In genomic region chrX:71301195-71301924, GRCh38 we compare ENCODE assay signal across 8 cellular contexts. TPM values are rescaled to one million over a fixed set of nuclear protein-coding genes. Genes with fewer than 3 reads are reported as not detected.
DNase-seq lines count a peak whose midpoint lies in the region; ATAC-seq and TF ChIP-seq lines count a peak whose summit lies in the region.
"Had no signal": no experiment of that assay in that cellular context is flagged by ENCODE, and none has a peak within 500 bp of the region (broad histone marks: within the 10 kb centered on the region; RNA-seq: fewer than 3 reads in every experiment).

ITGB1BP2 (plus strand) TSS chrX:71301750; CDS start chrX:71301807, 57 bp downstream.

- H3K27me3 Mint-ChIP-seq in GM23338 (ENCODE audit: insufficient read depth, low read depth, poor library complexity): peaks cover 4% of the 10 kb centered on the region

- no peaks in the 10 kb centered on the region for H3K4me1 ChIP-seq in GM23338 (ENCODE audit: insufficient read depth)
- no peaks in the 10 kb centered on the region for H3K4me1 ChIP-seq in breast epithelium

- no peak within 1 kb of the TSS for H2AFZ ChIP-seq in GM23338

- H4K20me1 ChIP-seq in GM23338 (replicated peaks; ENCODE audit: insufficient read depth): peaks cover 8% of the 10 kb centered on the region; the same call in 1 of the 2 replicates

- H3F3A ChIP-seq in GM23338 (replicated peaks; ENCODE audit: low read depth): peaks cover 8% of the 10 kb centered on the region; the same call in 1 of the 2 replicates

- H3K4me2 ChIP-seq in GM23338: no peak within 1 kb of the TSS

- no peaks in the 10 kb centered on the region for H3K27me3 ChIP-seq in GM23338 (ENCODE audit: insufficient read depth)
- peaks cover 0 to 31% of the 10 kb centered on the region in 2 donors for H3K27me3 ChIP-seq in breast epithelium
- H3K27me3 ChIP-seq: brain microvascular endothelial cell had no signal

- no peaks in the 10 kb centered on the region for H3K9me2 ChIP-seq in GM23338 (ENCODE audit: insufficient read depth)

- DNase-seq in GM23338 (ENCODE audit: low spot score) (peak; percentile 34), RPMI7951 (ENCODE audit: low read depth) (peak; percentile 76), fibroblast of the aortic adventitia (ENCODE audit: low read depth) (peak; percentile 67), sciatic nerve (ENCODE audit: low spot score) (no peak), breast epithelium (ENCODE audit: low spot score in 2 of 2) (no peak), SIG-M5 (lab: John Stamatoyannopoulos, UW) (no peak)
- no peak for DNase-seq in central memory CD4-positive, alpha-beta T cell
- DNase-seq: brain microvascular endothelial cell had no signal

- peaks cover 14% of the 10 kb centered on the region; the same call in 2 of the 3 replicates for H3K4me1 Mint-ChIP-seq in GM23338

- H3K79me2 ChIP-seq in GM23338 (replicated peaks; ENCODE audit: insufficient read depth): no peaks in the 10 kb centered on the region

- H3K9me3 Mint-ChIP-seq in GM23338: no peaks in the 10 kb centered on the region

- TF ChIP-seq POLR2A in breast epithelium (IDR thresholded peaks at IDR 0.05): no peak

- H3K4me3 Mint-ChIP-seq in GM23338: no peak within 1 kb of the TSS

- TF ChIP-seq CTCF in GM23338 (conservative IDR thresholded peaks at IDR 0.05; ENCODE audit: low read depth in 2 of 2) (no peak), fibroblast of the aortic adventitia (IDR thresholded peaks at IDR 0.05; ENCODE audit: insufficient read depth, low read length) (no peak), breast epithelium (IDR thresholded peaks at IDR 0.05) (no peak)

- H3K4me3 ChIP-seq in GM23338 (no peak within 1 kb of the TSS), fibroblast of the aortic adventitia (ENCODE audit: low read depth, low read length) (no peak within 1 kb of the TSS), breast epithelium (no peak within 1 kb of the TSS)

- H3K27ac Mint-ChIP-seq in GM23338: peak within 1 kb of the TSS; percentile 84

- H3K27ac ChIP-seq in GM23338 (ENCODE audit: low read depth) (peak within 1 kb of the TSS; percentile 55; the same call in 1 of the 2 replicates), breast epithelium (peak within 1 kb of the TSS in 1 of 2 donors; percentile 23)
- H3K27ac ChIP-seq: brain microvascular endothelial cell had no signal

- ATAC-seq in GM23338 (peak; percentile 58), sciatic nerve (peak; percentile 63)

- H3K36me3 Mint-ChIP-seq in GM23338 (ENCODE audit: low read depth): peaks cover 79% of the 10 kb centered on the region

- no peaks in the 10 kb centered on the region for H3K9me3 ChIP-seq in breast epithelium

- H3K36me3 ChIP-seq in GM23338 (ENCODE audit: insufficient read depth) (peaks cover 23% of the 10 kb centered on the region), breast epithelium (peaks cover 1% of the 10 kb centered on the region)

- intact Hi-C loops in sciatic nerve (cut with DNase I) (no loop called here), breast epithelium (cut with DNase I; ENCODE audit: low total_unique reads) (no loop called here)

TF ChIP-seq in GM23338, 12 proteins besides CTCF, POLR2A, EP300 and RAD21:
- TF ChIP-seq CREB1 (CRISPR knock-in tag; IDR thresholded peaks at IDR 0.05; ENCODE audit: low read depth) (no peak), NANOG (IDR thresholded peaks at IDR 0.05; ENCODE audit: borderline replicate concordance) (no peak), POLR2AphosphoS5 (IDR thresholded peaks at IDR 0.05; ENCODE audit: low read depth) (peak; percentile 63; the same call in 1 of the 2 replicates), JUNB (IDR thresholded peaks at IDR 0.05; ENCODE audit: unreplicated experiment) (no peak)

RNA-seq across cellular contexts. Expression of gene ITGB1BP2, which starts in this region (rescaled TPM):
- 3.2 and 10.9 TPM in 2 replicates for total RNA-seq in GM23338 (2014; rRNA removed; shearing (Covaris generic))
- polyA plus RNA-seq in GM23338 (2016; fragmentation: Nextera tagmentation; extraction: Ambion mirVana): 0.89 and 2.0 TPM in 2 replicates
- total RNA-seq in RPMI7951 (2014; rRNA removed; shearing (Covaris generic)): 0.96 and 0.98 TPM in 2 replicates
- 2.6 and 6.2 TPM in 2 replicates for total RNA-seq in fibroblast of the aortic adventitia (ENCODE audit: low replicate concordance)
- total RNA-seq in sciatic nerve: 1.8 TPM
- total RNA-seq in breast epithelium: 1 to 10 TPM in 2 of 3 donors, not detected in 1; 1.0 to 1.6 TPM

Comparison
In these comparisons a context has a peak if more than half of its experiments do, and no peak if none do; other contexts are left out.
1. Peak in DNase-seq in RPMI7951; RNA of the gene not detected or under 1 TPM.
2. DNase-seq: peak in GM23338 (single experiment) and fibroblast of the aortic adventitia (single experiment); none in sciatic nerve (single experiment), breast epithelium (0 of 2), SIG-M5 (single experiment) and central memory CD4-positive, alpha-beta T cell (single experiment).